ENCODE assay signal across 1 cellular context in genomic region chr21:46323227-46323709, GRCh38.
TF ChIP-seq lines count a peak whose summit lies in the region.

No MANE protein-coding gene starts in this region.

TF ChIP-seq in GM12878, 131 proteins besides CTCF, POLR2A, EP300 and RAD21:
- TF ChIP-seq SUPT20H (IDR thresholded peaks at IDR 0.05; ENCODE audit: borderline replicate concordance, control insufficient read depth, low read depth, low read length) (no peak), ESRRA (IDR thresholded peaks at IDR 0.05; ENCODE audit: low read length) (no peak), YY1 (IDR thresholded peaks at IDR 0.05; ENCODE audit: low read depth, low read length) (no peak), ZNF207 (IDR thresholded peaks at IDR 0.05; ENCODE audit: borderline replicate concordance) (0 out of 2 replicates have a peak, but pooled peaks have one; percentile 75), NFXL1 (IDR thresholded peaks at IDR 0.05; ENCODE audit: borderline replicate concordance) (no peak), NR2C1 (IDR thresholded peaks at IDR 0.05) (no peak), FOS (IDR thresholded peaks at IDR 0.05; ENCODE audit: borderline replicate concordance, extremely low read depth, insufficient read length) (no peak), LARP7 (IDR thresholded peaks at IDR 0.05) (peak; percentile 61; the same call in 1 of the 2 replicates), NBN (IDR thresholded peaks at IDR 0.05) (no peak), ZNF687 (IDR thresholded peaks at IDR 0.05) (no peak), RUNX3 (IDR thresholded peaks at IDR 0.05; ENCODE audit: low read length) (peak; percentile 37; the same call in 1 of the 2 replicates), NFYA (IDR thresholded peaks at IDR 0.05; ENCODE audit: borderline replicate concordance, low read depth, low read length) (no peak), ZNF24 (IDR thresholded peaks at IDR 0.05) (no peak)
